In genomic region chr7:8131694-8132605, GRCh38 we compare ENCODE assay signal across 10 cellular contexts.
DNase-seq lines count a peak whose midpoint lies in the region; ATAC-seq and TF ChIP-seq lines count a peak whose summit lies in the region.
"Had no signal": no experiment of that assay in that cellular context is flagged by ENCODE, and none has a peak within 500 bp of the region (broad histone marks: within the 10 kb centered on the region; RNA-seq: fewer than 3 reads in every experiment).

No MANE protein-coding gene starts in this region.

- no peaks in the 10 kb centered on the region for H3K9me3 Mint-ChIP-seq in activated CD4-positive, alpha-beta T cell treated with anti-CD3 and anti-CD28 coated beads for 36 hours (ENCODE audit: low read depth)
- no peaks in the 10 kb centered on the region for H3K9me3 Mint-ChIP-seq in stimulated activated effector memory CD8-positive, alpha-beta T cell treated with anti-CD3 and anti-CD28 coated beads, Interleukin-12 subunit alpha, Interleukin-12 subunit beta, amount 100 ng/mL, for 72 hours
- H3K9me3 Mint-ChIP-seq in GM23338 = no peaks in the 10 kb centered on the region
- H3K9me3 Mint-ChIP-seq: neural crest cell had no signal

- no peaks in the 10 kb centered on the region for H3K27me3 ChIP-seq in GM23338 (ENCODE audit: insufficient read depth)
- no peaks in the 10 kb centered on the region for H3K27me3 ChIP-seq in H7 (ENCODE audit: control insufficient read depth, insufficient read depth, low read length)

- H3K27ac Mint-ChIP-seq in activated CD4-positive, alpha-beta T cell treated with anti-CD3 and anti-CD28 coated beads for 36 hours = peak overlapping the region; percentile 74
- H3K27ac Mint-ChIP-seq in stimulated activated effector memory CD8-positive, alpha-beta T cell treated with anti-CD3 and anti-CD28 coated beads, Interleukin-12 subunit alpha, Interleukin-12 subunit beta, amount 100 ng/mL, for 72 hours = no peak overlapping the region
- no peak overlapping the region for H3K27ac Mint-ChIP-seq in GM23338

- H2AFZ ChIP-seq in GM23338 = no peak overlapping the region

- peaks cover 75% of the 10 kb centered on the region for H3K4me1 Mint-ChIP-seq in activated CD4-positive, alpha-beta T cell treated with anti-CD3 and anti-CD28 coated beads for 36 hours
- peaks cover 82% of the 10 kb centered on the region for H3K4me1 Mint-ChIP-seq in stimulated activated effector memory CD8-positive, alpha-beta T cell treated with anti-CD3 and anti-CD28 coated beads, Interleukin-12 subunit alpha, Interleukin-12 subunit beta, amount 100 ng/mL, for 72 hours
- H3K4me1 Mint-ChIP-seq in GM23338 = no peaks in the 10 kb centered on the region
- H3K4me1 Mint-ChIP-seq: neural crest cell had no signal

- H3K4me1 ChIP-seq in GM23338 (ENCODE audit: insufficient read depth) = no peaks in the 10 kb centered on the region

- no peaks in the 10 kb centered on the region for H3K36me3 ChIP-seq in GM23338 (ENCODE audit: insufficient read depth)
- H3K36me3 ChIP-seq in H7 (replicated peaks; ENCODE audit: control insufficient read depth, insufficient read depth, low read length) = no peaks in the 10 kb centered on the region

- H3K4me2 ChIP-seq in GM23338 = no peak overlapping the region

- POLR2A ChIA-PET in activated CD4-positive, alpha-beta T cell treated with anti-CD3 and anti-CD28 coated beads for 36 hours (lab: Charles Lee) = no interaction called here

- intact Hi-C loops in activated CD4-positive, alpha-beta T cell treated with anti-CD3 and anti-CD28 coated beads for 36 hours (cut with DNase I, micrococcal nuclease) = no loop called here

- no peaks in the 10 kb centered on the region for H3F3A ChIP-seq in GM23338 (replicated peaks; ENCODE audit: low read depth)

- no peak for DNase-seq in activated CD4-positive, alpha-beta T cell treated with anti-CD3 and anti-CD28 coated beads for 36 hours
- no peak for DNase-seq in activated CD4-positive, alpha-beta T cell treated with anti-CD3 and anti-CD28 coated beads, Interleukin-2, amount 50 U/mL, for 48 hours
- DNase-seq in T-helper 9 cell (peak; percentile 29), GM23338 (ENCODE audit: low spot score) (no peak), H7 (no peak)
- no peak for DNase-seq in stimulated activated effector memory CD8-positive, alpha-beta T cell treated with anti-CD3 and anti-CD28 coated beads, Interleukin-12 subunit alpha, Interleukin-12 subunit beta, amount 100 ng/mL, for 72 hours (ENCODE audit: low spot score in 2 of 2)
- DNase-seq in stimulated activated CD4-positive, alpha-beta T cell treated with anti-CD3 and anti-CD28 coated beads, Interleukin-4, amount 100 ng/mL, for 24 hours = no peak

- TF ChIP-seq CTCF in GM23338 (conservative IDR thresholded peaks at IDR 0.05; ENCODE audit: low read depth in 2 of 2) = no peak

- no peaks in the 10 kb centered on the region for H3K79me2 ChIP-seq in GM23338 (replicated peaks; ENCODE audit: insufficient read depth)

- H3K4me3 ChIP-seq in GM23338 (no peak overlapping the region), H7 (ENCODE audit: insufficient read depth, low read depth, low read length) (no peak overlapping the region)

- H4K20me1 ChIP-seq in GM23338 (replicated peaks; ENCODE audit: insufficient read depth) = no peaks in the 10 kb centered on the region

- peak overlapping the region; percentile 21 for H3K4me3 Mint-ChIP-seq in activated CD4-positive, alpha-beta T cell treated with anti-CD3 and anti-CD28 coated beads for 36 hours
- H3K4me3 Mint-ChIP-seq in stimulated activated effector memory CD8-positive, alpha-beta T cell treated with anti-CD3 and anti-CD28 coated beads, Interleukin-12 subunit alpha, Interleukin-12 subunit beta, amount 100 ng/mL, for 72 hours = peak overlapping the region; percentile 24
- H3K4me3 Mint-ChIP-seq in GM23338 = no peak overlapping the region
- H3K4me3 Mint-ChIP-seq: neural crest cell had no signal

- ATAC-seq in activated CD4-positive, alpha-beta T cell treated with anti-CD3 and anti-CD28 coated beads for 36 hours = peak; percentile 16
- peak; percentile 52 for ATAC-seq in HG02870 (IDR thresholded peaks at IDR 0.05; ENCODE audit: unreplicated experiment)
- peak; percentile 35 for ATAC-seq in stimulated activated effector memory CD8-positive, alpha-beta T cell treated with anti-CD3 and anti-CD28 coated beads, Interleukin-12 subunit alpha, Interleukin-12 subunit beta, amount 100 ng/mL, for 72 hours
- no peak for ATAC-seq in GM23338

- peaks cover 2% of the 10 kb centered on the region for H3K27me3 Mint-ChIP-seq in activated CD4-positive, alpha-beta T cell treated with anti-CD3 and anti-CD28 coated beads for 36 hours
- no peaks in the 10 kb centered on the region for H3K27me3 Mint-ChIP-seq in GM23338 (ENCODE audit: insufficient read depth, low read depth, poor library complexity)

- CTCF ChIA-PET in activated CD4-positive, alpha-beta T cell treated with anti-CD3 and anti-CD28 coated beads for 36 hours (lab: Charles Lee) = interaction anchor here (1.0 kb wide), 1 partner anchor 158 kb away, joined by 3 read pairs; no protein-coding TSS in a partner anchor

- H3K36me3 Mint-ChIP-seq in activated CD4-positive, alpha-beta T cell treated with anti-CD3 and anti-CD28 coated beads for 36 hours (ENCODE audit: low read depth) = peaks cover 3% of the 10 kb centered on the region
- H3K36me3 Mint-ChIP-seq in stimulated activated effector memory CD8-positive, alpha-beta T cell treated with anti-CD3 and anti-CD28 coated beads, Interleukin-12 subunit alpha, Interleukin-12 subunit beta, amount 100 ng/mL, for 72 hours = peaks cover 4% of the 10 kb centered on the region
- peaks cover 6% of the 10 kb centered on the region; the same call in 2 of the 3 replicates for H3K36me3 Mint-ChIP-seq in GM23338 (ENCODE audit: low read depth)

- no peak overlapping the region for H3K27ac ChIP-seq in GM23338 (ENCODE audit: low read depth)
- H3K27ac ChIP-seq: VCaP had no signal

- peaks cover 11% of the 10 kb centered on the region; the same call in 1 of the 2 replicates for H3K9me2 ChIP-seq in GM23338 (ENCODE audit: insufficient read depth)

TF ChIP-seq in GM23338, 12 proteins besides CTCF, POLR2A, EP300 and RAD21 (continues in another document):
- TF ChIP-seq EZH2phosphoT487 (IDR thresholded peaks at IDR 0.05; ENCODE audit: unreplicated experiment) (no peak), ZNF331 (CRISPR knock-in tag; IDR thresholded peaks at IDR 0.05; ENCODE audit: low read depth) (no peak), CREB1 (CRISPR knock-in tag; IDR thresholded peaks at IDR 0.05; ENCODE audit: low read depth) (no peak), POLR2AphosphoS5 (IDR thresholded peaks at IDR 0.05; ENCODE audit: low read depth) (no peak), STAT1 (IDR thresholded peaks at IDR 0.05; ENCODE audit: unreplicated experiment) (no peak), ZNF462 (CRISPR knock-in tag; IDR thresholded peaks at IDR 0.05) (no peak)
